ENCODE assay signal across 2 cellular contexts in genomic region chr5:174300941-174301761, GRCh38.
TF ChIP-seq lines count a peak whose summit lies in the region.

No MANE protein-coding gene starts in this region.

TF ChIP-seq in IMR-90, 13 proteins besides CTCF, POLR2A, EP300 and RAD21:
- no peak for TF ChIP-seq ELK1 (IDR thresholded peaks at IDR 0.05; ENCODE audit: borderline replicate concordance, low read depth, low read length)
- no peak for TF ChIP-seq MAZ (IDR thresholded peaks at IDR 0.05; ENCODE audit: borderline replicate concordance, low read depth, low read length)
- no peak for TF ChIP-seq SMC3 (IDR thresholded peaks at IDR 0.05; ENCODE audit: low read depth, low read length)
- TF ChIP-seq FOS (IDR thresholded peaks at IDR 0.05; ENCODE audit: low read depth, low read length) = no peak
- TF ChIP-seq BHLHE40 (IDR thresholded peaks at IDR 0.05; ENCODE audit: low read depth, low read length) = no peak
- TF ChIP-seq MXI1 (IDR thresholded peaks at IDR 0.05; ENCODE audit: borderline replicate concordance, low read depth, low read length) = no peak
- no peak for TF ChIP-seq RCOR1 (IDR thresholded peaks at IDR 0.05; ENCODE audit: insufficient replicate concordance, low read length)
- TF ChIP-seq USF2 (IDR thresholded peaks at IDR 0.05; ENCODE audit: low read depth, low read length) = no peak
- TF ChIP-seq CHD1 (IDR thresholded peaks at IDR 0.05; ENCODE audit: low read depth, low read length) = no peak
- no peak for TF ChIP-seq CEBPB (IDR thresholded peaks at IDR 0.05; ENCODE audit: low read depth, low read length)
- TF ChIP-seq NFE2L2 (IDR thresholded peaks at IDR 0.05; ENCODE audit: low read depth, low read length) = no peak
- no peak for TF ChIP-seq RFX5 (IDR thresholded peaks at IDR 0.05; ENCODE audit: low read depth, low read length)
- no peak for TF ChIP-seq MAFK (IDR thresholded peaks at IDR 0.05; ENCODE audit: low read depth, low read length)

TF ChIP-seq in H1, 55 proteins besides CTCF, POLR2A, EP300 and RAD21:
- TF ChIP-seq NANOG (IDR thresholded peaks at IDR 0.05; ENCODE audit: insufficient read depth, low read depth, low read length, poor library complexity, severe bottlenecking) (no peak), MAX (IDR thresholded peaks at IDR 0.05) (0 out of 2 replicates have a peak, but pooled peaks have one; percentile 17)
